ENCODE assay signal across 16 cellular contexts in genomic region chr14:99057684-99058083, GRCh38.
"Had no signal": no experiment of that assay in that cellular context is flagged by ENCODE, and none has a peak within 500 bp of the region (broad histone marks: within the 10 kb centered on the region; RNA-seq: fewer than 3 reads in every experiment).

No MANE protein-coding gene starts in this region.

- H3K27ac ChIP-seq: esophagus muscularis mucosa, foreskin keratinocyte, gastroesophageal sphincter, heart left ventricle, hepatocyte, left lung, lower lobe of right lung had no signal

- H3K27me3 Mint-ChIP-seq: dendritic cell treated with granulocyte-macrophage colony-stimulating factor and Interleukin-4, amounts not matched to agents 40 ng/mL and 50 ng/mL, for 4 days had no signal

- H3K4me3 Mint-ChIP-seq: dendritic cell treated with granulocyte-macrophage colony-stimulating factor and Interleukin-4, amounts not matched to agents 40 ng/mL and 50 ng/mL, for 4 days; immature natural killer cell had no signal

- H3K4me3 ChIP-seq: esophagus muscularis mucosa, gastroesophageal sphincter, heart left ventricle, hepatocyte, left lung, lower lobe of right lung had no signal

- H3K27ac Mint-ChIP-seq: dendritic cell treated with granulocyte-macrophage colony-stimulating factor and Interleukin-4, amounts not matched to agents 40 ng/mL and 50 ng/mL, for 4 days; immature natural killer cell had no signal

- DNase-seq: cortex of kidney; effector memory CD4-positive, alpha-beta T cell; foreskin keratinocyte; hypothalamus; immature natural killer cell; left cardiac atrium; left lung; left ventricle myocardium superior; lower lobe of right lung; mesenchymal stem cell; midbrain had no signal
